1 cellular context compared by ENCODE assay signal in genomic region chr13:30857636-30858035, GRCh38.
TF ChIP-seq lines count a peak whose summit lies in the region.

No MANE protein-coding gene starts in this region.

TF ChIP-seq in HepG2, 621 proteins besides CTCF, POLR2A, EP300 and RAD21:
- TF ChIP-seq ZNF24 (IDR thresholded peaks at IDR 0.05) (no peak), ZNF619 (CRISPR knock-in tag; IDR thresholded peaks at IDR 0.05) (no peak), EEA1 (CRISPR knock-in tag; IDR thresholded peaks at IDR 0.05; ENCODE audit: borderline replicate concordance) (no peak), DNMT1 (CRISPR knock-in tag; IDR thresholded peaks at IDR 0.05) (no peak), ZNF251 (CRISPR knock-in tag; IDR thresholded peaks at IDR 0.05) (no peak), SAFB2 (CRISPR knock-in tag; IDR thresholded peaks at IDR 0.05; ENCODE audit: borderline replicate concordance, low read depth) (no peak), PAWR (CRISPR knock-in tag; IDR thresholded peaks at IDR 0.05; ENCODE audit: borderline replicate concordance) (no peak), ZFP36L1 (CRISPR knock-in tag; IDR thresholded peaks at IDR 0.05) (no peak), RCOR2 (CRISPR knock-in tag; IDR thresholded peaks at IDR 0.05) (no peak), ZNF253 (CRISPR knock-in tag; IDR thresholded peaks at IDR 0.05; ENCODE audit: borderline replicate concordance) (no peak), HINFP (CRISPR knock-in tag; IDR thresholded peaks at IDR 0.05; ENCODE audit: low read depth) (no peak), AGO2 (optimal IDR thresholded peaks at IDR 0.05; ENCODE audit: low read depth, low read length) (no peak)
- TF ChIP-seq, protein P1, sequence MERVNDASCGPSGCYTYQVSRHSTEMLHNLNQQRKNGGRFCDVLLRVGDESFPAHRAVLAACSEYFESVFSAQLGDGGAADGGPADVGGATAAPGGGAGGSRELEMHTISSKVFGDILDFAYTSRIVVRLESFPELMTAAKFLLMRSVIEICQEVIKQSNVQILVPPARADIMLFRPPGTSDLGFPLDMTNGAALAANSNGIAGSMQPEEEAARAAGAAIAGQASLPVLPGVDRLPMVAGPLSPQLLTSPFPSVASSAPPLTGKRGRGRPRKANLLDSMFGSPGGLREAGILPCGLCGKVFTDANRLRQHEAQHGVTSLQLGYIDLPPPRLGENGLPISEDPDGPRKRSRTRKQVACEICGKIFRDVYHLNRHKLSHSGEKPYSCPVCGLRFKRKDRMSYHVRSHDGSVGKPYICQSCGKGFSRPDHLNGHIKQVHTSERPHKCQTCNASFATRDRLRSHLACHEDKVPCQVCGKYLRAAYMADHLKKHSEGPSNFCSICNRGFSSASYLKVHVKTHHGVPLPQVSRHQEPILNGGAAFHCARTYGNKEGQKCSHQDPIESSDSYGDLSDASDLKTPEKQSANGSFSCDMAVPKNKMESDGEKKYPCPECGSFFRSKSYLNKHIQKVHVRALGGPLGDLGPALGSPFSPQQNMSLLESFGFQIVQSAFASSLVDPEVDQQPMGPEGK (CRISPR knock-in tag; IDR thresholded peaks at IDR 0.05), result no peak
